ENCODE assay signal across 28 cellular contexts in the genomic region with DNA sequence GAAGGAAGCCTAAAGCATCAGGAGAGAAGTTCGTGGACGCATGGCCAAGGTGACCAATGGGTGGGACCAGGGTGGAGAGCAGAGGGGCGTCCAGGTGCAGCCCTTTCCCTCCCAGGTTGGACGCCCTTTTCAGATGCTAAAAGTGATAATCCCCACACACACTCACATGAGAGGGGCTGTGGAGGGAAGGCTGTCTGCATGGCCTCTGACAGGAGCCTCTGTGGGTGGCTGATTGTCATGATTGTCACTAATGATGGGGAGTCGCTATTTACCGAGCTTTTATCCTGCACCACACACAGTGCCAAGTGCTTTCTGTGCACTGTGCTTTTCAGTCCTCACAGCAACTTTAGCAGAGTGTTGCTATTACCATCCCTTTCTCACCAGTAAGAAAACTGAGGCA. TPM values are rescaled to one million over a fixed set of nuclear protein-coding genes. Genes with fewer than 3 reads are reported as not detected.
DNase-seq lines count a peak whose midpoint lies in the region; ATAC-seq and TF ChIP-seq lines count a peak whose summit lies in the region.
"Had no signal": no experiment of that assay in that cellular context is flagged by ENCODE, and none has a peak within 500 bp of the region (broad histone marks: within the 10 kb centered on the region; RNA-seq: fewer than 3 reads in every experiment).

No MANE protein-coding gene starts in this region.

- no peak for ATAC-seq in lower lobe of right lung
- ATAC-seq: Right ventricle myocardium inferior had no signal

- intact Hi-C loops in lower lobe of right lung (cut with DNase I): no loop called here

- peaks cover 29% of the 10 kb centered on the region for H3K27me3 ChIP-seq in lower lobe of right lung (ENCODE audit: low read depth)

- TF ChIP-seq CTCF in lower lobe of right lung (IDR thresholded peaks at IDR 0.05): no peak

- no peaks in the 10 kb centered on the region for H3K4me1 ChIP-seq in lower lobe of right lung
- H3K4me1 ChIP-seq: SJSA1 had no signal

- no peak overlapping the region for H3K4me3 ChIP-seq in lower lobe of right lung
- H3K4me3 ChIP-seq: PC-9, SJSA1 had no signal

- H3K36me3 ChIP-seq in lower lobe of right lung: no peaks in the 10 kb centered on the region
- H3K36me3 ChIP-seq: SJSA1 had no signal

- H3K27ac ChIP-seq in lower lobe of right lung: no peak overlapping the region
- H3K27ac ChIP-seq: C4-2B, PC-9, SJSA1 had no signal

- DNase-seq in NCI-H1417 (lab: John Stamatoyannopoulos, UW) (peak in 2 of 3 experiments; percentile 78 to 94), NCI-H146 (lab: John Stamatoyannopoulos, UW) (peak; percentile 57), NCI-H69 (lab: John Stamatoyannopoulos, UW) (peak; percentile 87), lower lobe of right lung (peak; percentile 6), amygdala (lab: John Stamatoyannopoulos, UW) (no peak), SHP77 treated with DMSO at 0.1 percent for 48 hours (lab: John Stamatoyannopoulos, UW) (no peak), cerebellar cortex (ENCODE audit: low spot score) (no peak)
- DNase-seq: Calu3; CD8-positive, alpha-beta memory T cell; DMS153; DND-41; H7; NCI-H1092; NCI-H1436 treated with DMSO at 0.1 percent for 48 hours; NCI-H2029; NCI-H2171 treated with DMSO at 0.1 percent for 48 hours; NCI-H526 treated with DMSO at 0.1 percent for 48 hours; NK-92 treated with Interleukin-12 subunit alpha and Interleukin-12 subunit beta, amount 100 ng/mL, for 24 hours; PC-9 had no signal

- H3K9me3 ChIP-seq in lower lobe of right lung: no peaks in the 10 kb centered on the region
- H3K9me3 ChIP-seq: SJSA1 had no signal

RNA-seq across cellular contexts. Expression of a gene that starts 27.1 kb away (rescaled TPM):
- 935 TPM for total RNA-seq in lower lobe of right lung
- total RNA-seq: A673; B cell; Calu3; H7; HT-29; NCI-H460; PC-9; RPMI7951; SJSA1; T-helper 2 cell treated with Interferon-gamma antibody and Interleukin-4, amounts not matched to agents 100 ng/mL and 5 ng/mL, for 36 hours had no signal

RNA-seq across cellular contexts. Expression of a gene that starts 34.1 kb away (rescaled TPM):
- 800 TPM for total RNA-seq in lower lobe of right lung
- total RNA-seq: A673; B cell; Calu3; H7; HT-29; NCI-H460; PC-9; RPMI7951; SJSA1; T-helper 2 cell treated with Interferon-gamma antibody and Interleukin-4, amounts not matched to agents 100 ng/mL and 5 ng/mL, for 36 hours had no signal

RNA-seq across cellular contexts. Expression of a gene that starts 43.7 kb away (rescaled TPM):
- total RNA-seq in lower lobe of right lung: 1,524 TPM
- total RNA-seq: A673; B cell; Calu3; H7; HT-29; NCI-H460; PC-9; RPMI7951; SJSA1; T-helper 2 cell treated with Interferon-gamma antibody and Interleukin-4, amounts not matched to agents 100 ng/mL and 5 ng/mL, for 36 hours had no signal

RNA-seq across cellular contexts. Expression of a gene that starts 46.0 kb away (rescaled TPM):
- total RNA-seq in lower lobe of right lung: not detected
- total RNA-seq: A673; B cell; Calu3; CD8-positive, alpha-beta memory T cell; HT-29; PC-9; Right ventricle myocardium inferior; RPMI7951; SJSA1; T-helper 2 cell treated with Interferon-gamma antibody and Interleukin-4, amounts not matched to agents 100 ng/mL and 5 ng/mL, for 36 hours had no signal

Comparison
In these comparisons a context has a peak if more than half of its experiments do, and no peak if none do; other contexts are left out.
1. DNase-seq: peak in NCI-H1417 (2 of 3), NCI-H146 (single experiment), NCI-H69 (single experiment) and lower lobe of right lung (single experiment); none in amygdala (0 of 56), SHP77 treated with DMSO at 0.1 percent for 48 hours (single experiment) and cerebellar cortex (single experiment).